8 cellular contexts compared by ENCODE assay signal in the genomic region with DNA sequence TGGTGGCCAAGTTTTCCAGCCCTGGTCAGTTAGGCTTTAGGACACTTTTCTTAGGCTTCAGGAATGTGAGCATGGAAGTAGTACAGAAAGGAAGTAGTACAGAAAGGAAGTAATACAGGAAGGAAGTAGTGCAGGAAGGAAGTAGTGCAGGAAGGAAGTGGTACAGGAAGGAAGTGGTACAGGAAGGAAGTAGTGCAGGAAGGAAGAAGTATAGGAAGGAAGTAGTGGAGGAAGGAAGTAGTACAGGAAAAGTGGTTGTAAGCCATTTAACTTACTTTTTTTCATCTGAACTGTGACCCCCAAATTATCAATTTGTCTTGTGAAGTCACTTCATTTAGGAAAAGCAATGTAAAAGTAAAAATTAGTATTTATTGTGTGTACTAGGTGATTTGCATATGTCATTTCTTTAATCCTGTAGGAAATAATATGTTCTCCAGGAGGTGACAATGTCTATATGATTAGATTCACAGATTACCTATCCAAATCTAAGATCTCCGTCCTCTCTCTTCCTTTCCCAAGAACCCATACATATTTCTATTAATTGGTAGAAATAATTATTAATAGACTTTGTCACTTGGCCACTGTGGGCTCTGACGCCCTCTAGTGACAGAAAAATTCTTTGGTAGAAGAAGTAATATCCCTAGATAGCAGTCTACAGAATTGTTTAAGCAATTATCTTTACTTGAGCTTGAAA. TPM values are rescaled to one million over a fixed set of nuclear protein-coding genes. Genes with fewer than 3 reads are reported as not detected.
DNase-seq lines count a peak whose midpoint lies in the region; ATAC-seq, FAIRE-seq and TF ChIP-seq lines count a peak whose summit lies in the region.

No MANE protein-coding gene starts in this region.

- peaks cover 1 to 8% (median 4%) of the 10 kb centered on the region in 7 donors for H3K9me3 Mint-ChIP-seq in CD4-positive, CD25-positive, alpha-beta regulatory T cell

- DNase-seq in CD4-positive, CD25-positive, alpha-beta regulatory T cell, result no peak
- peak; percentile 26 for DNase-seq in H54 (ENCODE audit: insufficient read length, low spot score)
- DNase-seq in WERI-Rb-1, result peak; percentile 10
- DNase-seq in inferior parietal cortex (ENCODE audit: extremely low spot score), result peak; percentile 79
- no peak for DNase-seq in vagina (ENCODE audit: extremely low spot score in 2 of 2)
- DNase-seq in stimulated activated CD4-positive, alpha-beta T cell treated with anti-CD3 and anti-CD28 coated beads, Interleukin-2, amount 100 ng/mL, for 24 hours, result no peak
- no peak for DNase-seq in stimulated activated CD8-positive, alpha-beta memory T cell treated with anti-CD3 and anti-CD28 coated beads, Interleukin-4, amount 100 ng/mL, for 48 hours
- no peak for DNase-seq in activated CD4-positive, alpha-beta T cell treated with anti-CD3 and anti-CD28 coated beads for 48 hours

- no peaks in the 10 kb centered on the region for H3K27me3 ChIP-seq in CD4-positive, CD25-positive, alpha-beta regulatory T cell (ENCODE audit: control insufficient read depth, insufficient read depth, low read length)
- H3K27me3 ChIP-seq in WERI-Rb-1 (ENCODE audit: insufficient read depth, low read depth, severe bottlenecking) (no peaks in the 10 kb centered on the region), vagina (no peaks in the 10 kb centered on the region)

- H3K9me3 ChIP-seq in CD4-positive, CD25-positive, alpha-beta regulatory T cell (ENCODE audit: control insufficient read depth in 2 of 2, low read length in 2 of 2), result peaks cover 3 to 9% of the 10 kb centered on the region in 2 experiments
- H3K9me3 ChIP-seq in WERI-Rb-1 (ENCODE audit: severe bottlenecking), result no peaks in the 10 kb centered on the region
- no peaks in the 10 kb centered on the region for H3K9me3 ChIP-seq in vagina

- TF ChIP-seq CTCF in WERI-Rb-1 (IDR thresholded peaks at IDR 0.05; ENCODE audit: low read depth, low read length) (0 out of 2 replicates have a peak, but pooled peaks have one; percentile 9), vagina (IDR thresholded peaks at IDR 0.05) (peak; percentile 63 to 75 (median 69))

- TF ChIP-seq POLR2A in H54 (IDR thresholded peaks at IDR 0.05; ENCODE audit: low read depth, low read length) (no peak), vagina (IDR thresholded peaks at IDR 0.05) (no peak)

- peak overlapping the region; percentile 64 for H3K27ac ChIP-seq in CD4-positive, CD25-positive, alpha-beta regulatory T cell (ENCODE audit: insufficient read depth, low read length, poor library complexity, severe bottlenecking)
- no peak overlapping the region for H3K27ac ChIP-seq in WERI-Rb-1
- H3K27ac ChIP-seq in vagina, result peak overlapping the region; percentile 15

- H3K4me3 ChIP-seq in CD4-positive, CD25-positive, alpha-beta regulatory T cell (ENCODE audit: low read depth, low read length), result peak overlapping the region; percentile 27
- H3K4me3 ChIP-seq in WERI-Rb-1 (ENCODE audit: low read depth, low read length) (no peak overlapping the region), vagina (no peak overlapping the region)

- H3K4me1 Mint-ChIP-seq in CD4-positive, CD25-positive, alpha-beta regulatory T cell, result peaks cover 36 to 74% (median 54%) of the 10 kb centered on the region in 4 donors

- intact Hi-C loops in vagina (cut with DNase I), result loop anchor here (5.0 kb wide), 1 partner anchor 49 kb away; no protein-coding TSS in a partner anchor

- H3K4me1 ChIP-seq in CD4-positive, CD25-positive, alpha-beta regulatory T cell (ENCODE audit: control insufficient read depth, insufficient read depth, low read length, poor library complexity, severe bottlenecking), result peaks cover 46% of the 10 kb centered on the region
- peaks cover 22% of the 10 kb centered on the region for H3K4me1 ChIP-seq in vagina

- peak overlapping the region in 2 of 3 donors; percentile 34 to 87 for H3K27ac Mint-ChIP-seq in CD4-positive, CD25-positive, alpha-beta regulatory T cell

- peak overlapping the region; percentile 12 to 79 (median 50) for H3K4me3 Mint-ChIP-seq in CD4-positive, CD25-positive, alpha-beta regulatory T cell

- H3K36me3 Mint-ChIP-seq in CD4-positive, CD25-positive, alpha-beta regulatory T cell, result peaks cover 12% of the 10 kb centered on the region

- peak; percentile 41 for FAIRE-seq in H54 (lab: Jason Lieb, UNC)

- ATAC-seq in CD4-positive, CD25-positive, alpha-beta regulatory T cell (ENCODE audit: low read depth in 2 of 2), result no peak

- no peaks in the 10 kb centered on the region for H3K36me3 ChIP-seq in CD4-positive, CD25-positive, alpha-beta regulatory T cell (ENCODE audit: control insufficient read depth, insufficient read depth, low read length)
- H3K36me3 ChIP-seq in WERI-Rb-1 (no peaks in the 10 kb centered on the region), vagina (no peaks in the 10 kb centered on the region)

- H3K27me3 Mint-ChIP-seq in CD4-positive, CD25-positive, alpha-beta regulatory T cell, result no peaks in the 10 kb centered on the region

RNA-seq across cellular contexts. Expression of a gene that starts 3.9 kb away (rescaled TPM):
- total RNA-seq in CD4-positive, CD25-positive, alpha-beta regulatory T cell, result 169 TPM
- 100 to 1,000 TPM in 3 of 4 donors, 10 to 100 TPM in 1; 84.3 to 141 (median 113) TPM for polyA plus RNA-seq in CD4-positive, CD25-positive, alpha-beta regulatory T cell
- total RNA-seq in vagina, result 41.0 TPM

RNA-seq across cellular contexts. Expression of a gene that starts 34.1 kb away (rescaled TPM):
- total RNA-seq in CD4-positive, CD25-positive, alpha-beta regulatory T cell, result 26.2 TPM
- 10 to 100 TPM; 37.0 to 65.9 (median 55.9) TPM for polyA plus RNA-seq in CD4-positive, CD25-positive, alpha-beta regulatory T cell
- total RNA-seq in vagina, result 1,162 TPM

Comparison
In these comparisons a context has a peak if more than half of its experiments do, and no peak if none do; other contexts are left out.
1. DNase-seq: peak in H54 (single experiment), WERI-Rb-1 (single experiment) and inferior parietal cortex (single experiment); none in CD4-positive, CD25-positive, alpha-beta regulatory T cell (0 of 3), vagina (0 of 2), stimulated activated CD4-positive, alpha-beta T cell treated with anti-CD3 and anti-CD28 coated beads, Interleukin-2, amount 100 ng/mL, for 24 hours (0 of 2), stimulated activated CD8-positive, alpha-beta memory T cell treated with anti-CD3 and anti-CD28 coated beads, Interleukin-4, amount 100 ng/mL, for 48 hours (single experiment) and activated CD4-positive, alpha-beta T cell treated with anti-CD3 and anti-CD28 coated beads for 48 hours (single experiment).
2. RNA of a gene that starts 34.1 kb away (total RNA-seq): 1,162 TPM in vagina (single experiment); 26.2 TPM in CD4-positive, CD25-positive, alpha-beta regulatory T cell (single experiment); every median in the first group is over 10 times any median in the second.